Comparison of ENCODE assay signal across 28 cellular contexts in the genomic region with DNA sequence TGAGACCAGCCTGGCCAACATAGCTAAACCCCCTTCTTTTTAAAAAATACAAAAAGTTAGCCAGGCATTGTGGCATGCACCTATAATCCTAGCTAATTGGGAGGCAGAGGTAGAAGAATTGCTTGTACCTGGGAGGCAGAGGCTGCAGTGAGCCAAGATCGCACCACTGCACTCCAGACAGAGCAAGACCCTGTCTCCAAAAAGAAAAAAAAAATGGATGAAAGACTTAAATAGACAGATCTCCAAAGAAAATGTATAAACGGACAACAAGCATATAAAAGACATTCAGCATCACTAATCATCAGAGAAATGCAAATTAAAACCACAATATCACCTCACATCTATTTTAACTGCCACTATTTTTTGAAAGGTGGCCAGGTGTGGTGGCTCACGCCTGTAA.
"Had no signal": no experiment of that assay in that cellular context is flagged by ENCODE, and none has a peak within 500 bp of the region (broad histone marks: within the 10 kb centered on the region; RNA-seq: fewer than 3 reads in every experiment).

No MANE protein-coding gene starts in this region.

- H3K27ac ChIP-seq: neural progenitor cell, ovary, parathyroid adenoma, psoas muscle, right lobe of liver, sigmoid colon, stomach, thoracic aorta, thyroid gland, tibial nerve, upper lobe of left lung, vagina had no signal

- H3K4me3 ChIP-seq: neural progenitor cell, ovary, psoas muscle, right lobe of liver, sigmoid colon, stomach, thoracic aorta, thyroid gland, tibial nerve, upper lobe of left lung, vagina had no signal

- H3K79me2 ChIP-seq: parathyroid adenoma had no signal

- H3K27me3 Mint-ChIP-seq: progenitor cell of endocrine pancreas; stimulated activated naive B cell treated with anti-CD40 and anti-IgM and Interleukin-4, amounts not matched to agents 10 μg/mL and 1 μg/mL and 100 μg/mL, for 72 hours; stimulated activated naive CD8-positive, alpha-beta T cell treated with anti-CD3 and anti-CD28 coated beads, Interleukin-15, Interleukin-2, amounts not matched to agents 100 ng/mL and 50 ng/mL, for 24 hours had no signal

- H3K9me3 Mint-ChIP-seq: natural killer cell; nephron; neural progenitor cell; stimulated activated effector memory CD8-positive, alpha-beta T cell treated with anti-CD3 and anti-CD28 coated beads, Interleukin-12 subunit alpha, Interleukin-12 subunit beta, amount 100 ng/mL, for 72 hours; stimulated activated naive B cell treated with anti-CD40 and anti-IgM and Interleukin-4, amounts not matched to agents 10 μg/mL and 1 μg/mL and 100 μg/mL, for 72 hours; stimulated activated naive CD8-positive, alpha-beta T cell treated with anti-CD3 and anti-CD28 coated beads, Interleukin-15, Interleukin-2, amounts not matched to agents 100 ng/mL and 50 ng/mL, for 24 hours had no signal

- H3K4me3 Mint-ChIP-seq: natural killer cell; nephron; neural progenitor cell; stimulated activated effector memory CD8-positive, alpha-beta T cell treated with anti-CD3 and anti-CD28 coated beads, Interleukin-12 subunit alpha, Interleukin-12 subunit beta, amount 100 ng/mL, for 72 hours; stimulated activated naive B cell treated with anti-CD40 and anti-IgM and Interleukin-4, amounts not matched to agents 10 μg/mL and 1 μg/mL and 100 μg/mL, for 72 hours; stimulated activated naive CD8-positive, alpha-beta T cell treated with anti-CD3 and anti-CD28 coated beads, Interleukin-15, Interleukin-2, amounts not matched to agents 100 ng/mL and 50 ng/mL, for 24 hours had no signal

- H3K4me1 ChIP-seq: neural progenitor cell, parathyroid adenoma, psoas muscle, sigmoid colon, thyroid gland, tibial nerve, vagina had no signal

- H2AFZ ChIP-seq: neural progenitor cell, parathyroid adenoma had no signal

- ATAC-seq: natural killer cell; psoas muscle; right cardiac atrium; stimulated activated effector memory CD8-positive, alpha-beta T cell treated with anti-CD3 and anti-CD28 coated beads, Interleukin-12 subunit alpha, Interleukin-12 subunit beta, amount 100 ng/mL, for 72 hours; stimulated activated naive B cell treated with anti-CD40 and anti-IgM and Interleukin-4, amounts not matched to agents 10 μg/mL and 1 μg/mL and 100 μg/mL, for 72 hours had no signal

- H3K4me2 ChIP-seq: neural progenitor cell had no signal

- H3K36me3 ChIP-seq: neural progenitor cell, ovary, right lobe of liver, sigmoid colon, stomach, thoracic aorta, thyroid gland, tibial nerve, upper lobe of left lung, vagina had no signal

- H3K9me3 ChIP-seq: ovary, psoas muscle, right lobe of liver, sigmoid colon, stomach, thoracic aorta, thyroid gland, tibial nerve, upper lobe of left lung, vagina had no signal

- H3K27ac Mint-ChIP-seq: natural killer cell; nephron; neural progenitor cell; progenitor cell of endocrine pancreas; stimulated activated effector memory CD8-positive, alpha-beta T cell treated with anti-CD3 and anti-CD28 coated beads, Interleukin-12 subunit alpha, Interleukin-12 subunit beta, amount 100 ng/mL, for 72 hours; stimulated activated naive B cell treated with anti-CD40 and anti-IgM and Interleukin-4, amounts not matched to agents 10 μg/mL and 1 μg/mL and 100 μg/mL, for 72 hours; stimulated activated naive CD8-positive, alpha-beta T cell treated with anti-CD3 and anti-CD28 coated beads, Interleukin-15, Interleukin-2, amounts not matched to agents 100 ng/mL and 50 ng/mL, for 24 hours had no signal

- H3K4me1 Mint-ChIP-seq: nephron, neural progenitor cell had no signal

- H3K27me3 ChIP-seq: neural progenitor cell, ovary, right lobe of liver, sigmoid colon, stomach, thyroid gland, tibial nerve, upper lobe of left lung, vagina had no signal

- DNase-seq: natural killer cell; occipital lobe; ovary; posterior cingulate gyrus; psoas muscle; right cardiac atrium; right lobe of liver; sigmoid colon; small intestine; stimulated activated CD4-positive, alpha-beta T cell treated with anti-CD3 and anti-CD28 coated beads, Interleukin-15, amount 100 ng/mL, for 24 hours; stimulated activated CD4-positive, alpha-beta T cell treated with anti-CD3 and anti-CD28 coated beads, Interleukin-2, amount 100 ng/mL, for 24 hours; stimulated activated CD4-positive, alpha-beta T cell treated with anti-CD3 and anti-CD28 coated beads, Interleukin-2, amount 100 ng/mL, for 48 hours; stimulated activated CD4-positive, alpha-beta T cell treated with anti-CD3 and anti-CD28 coated beads, Interleukin-4, amount 100 ng/mL, for 24 hours; stimulated activated naive B cell treated with anti-CD40 and anti-IgM and Interleukin-4, amounts not matched to agents 10 μg/mL and 1 μg/mL and 100 μg/mL, for 72 hours; stimulated activated naive CD4-positive, alpha-beta T cell treated with Interleukin-2 at 50 U/mL for 16 hours; stomach; thyroid gland; trophoblast cell; upper lobe of left lung had no signal

- H3K36me3 Mint-ChIP-seq: natural killer cell; stimulated activated effector memory CD8-positive, alpha-beta T cell treated with anti-CD3 and anti-CD28 coated beads, Interleukin-12 subunit alpha, Interleukin-12 subunit beta, amount 100 ng/mL, for 72 hours; stimulated activated naive B cell treated with anti-CD40 and anti-IgM and Interleukin-4, amounts not matched to agents 10 μg/mL and 1 μg/mL and 100 μg/mL, for 72 hours had no signal

- H3K9ac ChIP-seq: neural progenitor cell, parathyroid adenoma had no signal
